Comparison of ENCODE assay signal across 14 cellular contexts in genomic region chr17:14373587-14374259, GRCh38.
DNase-seq lines count a peak whose midpoint lies in the region; ATAC-seq, FAIRE-seq and TF ChIP-seq lines count a peak whose summit lies in the region.
"Had no signal": no experiment of that assay in that cellular context is flagged by ENCODE, and none has a peak within 500 bp of the region (broad histone marks: within the 10 kb centered on the region; RNA-seq: fewer than 3 reads in every experiment).

No MANE protein-coding gene starts in this region.

- H3K27ac Mint-ChIP-seq in stimulated activated memory B cell treated with anti-CD40 and anti-IgM and Interleukin-4, amounts not matched to agents 10 μg/mL and 1 μg/mL and 100 μg/mL, for 72 hours, result no peak overlapping the region
- H3K27ac Mint-ChIP-seq: activated T-cell treated with anti-CD3 and anti-CD28 coated beads, Interleukin-2, amount 50 U/mL, for 24 hours had no signal

- no peaks in the 10 kb centered on the region for H3K36me3 ChIP-seq in mesendoderm (ENCODE audit: control insufficient read depth, insufficient read depth, low read length)
- H3K36me3 ChIP-seq: adrenal gland, tibial nerve had no signal

- no peak overlapping the region for H3K56ac ChIP-seq in mesendoderm (ENCODE audit: low read length)

- no peak overlapping the region for H2AK5ac ChIP-seq in mesendoderm (ENCODE audit: low read length)

- H4K8ac ChIP-seq in mesendoderm (ENCODE audit: low read depth, low read length), result no peak overlapping the region

- FAIRE-seq in HTR-8/SVneo (lab: Jason Lieb, UNC) (no peak), GM12892 (lab: Jason Lieb, UNC) (no peak)

- peaks cover 3% of the 10 kb centered on the region for H3K4me1 ChIP-seq in mesendoderm (ENCODE audit: control insufficient read depth, low read depth, low read length)
- H3K4me1 ChIP-seq: adrenal gland, tibial nerve had no signal

- H3K79me1 ChIP-seq in mesendoderm (ENCODE audit: low read length), result no peaks in the 10 kb centered on the region

- no peak overlapping the region for H3K4ac ChIP-seq in mesendoderm (ENCODE audit: low read depth, low read length)

- no peak overlapping the region for H4K5ac ChIP-seq in mesendoderm (ENCODE audit: low read length)

- H3K4me1 Mint-ChIP-seq in stimulated activated memory B cell treated with anti-CD40 and anti-IgM and Interleukin-4, amounts not matched to agents 10 μg/mL and 1 μg/mL and 100 μg/mL, for 72 hours, result no peaks in the 10 kb centered on the region

- H3K9ac ChIP-seq in mesendoderm (ENCODE audit: low read length), result no peak overlapping the region

- DNase-seq in AG08395 (ENCODE audit: low spot score) (peak; percentile 22), HTR-8/SVneo (ENCODE audit: insufficient read length, low spot score) (peak; percentile 7), fibroblast of gingiva (ENCODE audit: low read depth) (peak; percentile 30), mesendoderm (peak; percentile 35), NCI-H2107 treated with DMSO at 0.1 percent for 48 hours (lab: John Stamatoyannopoulos, UW; ENCODE audit: unreplicated experiment) (no peak), GM12892 (ENCODE audit: insufficient read length) (no peak)
- DNase-seq: activated CD4-positive, alpha-beta T cell treated with anti-CD3 and anti-CD28 coated beads for 48 hours; activated T-cell treated with anti-CD3 and anti-CD28 coated beads, Interleukin-2, amount 50 U/mL, for 24 hours; adrenal gland; NCI-H146; NCI-H510A treated with DMSO at 0.1 percent for 48 hours had no signal

- H3K23ac ChIP-seq in mesendoderm (ENCODE audit: low read length), result no peak overlapping the region

- WGBS in mesendoderm (ENCODE audit: extremely low coverage, insufficient coverage, low lambda C conversion rate), result no CpG with 5 or more reads among the region's 8 CpGs

- H3K18ac ChIP-seq in mesendoderm (ENCODE audit: low read length), result no peak overlapping the region

- no peak for TF ChIP-seq POLR2A in GM12892 (IDR thresholded peaks at IDR 0.05; ENCODE audit: low read depth, low read length)

- H3K4me3 Mint-ChIP-seq in stimulated activated memory B cell treated with anti-CD40 and anti-IgM and Interleukin-4, amounts not matched to agents 10 μg/mL and 1 μg/mL and 100 μg/mL, for 72 hours, result no peak overlapping the region
- H3K4me3 Mint-ChIP-seq: activated T-cell treated with anti-CD3 and anti-CD28 coated beads, Interleukin-2, amount 50 U/mL, for 24 hours had no signal

- H3K27ac ChIP-seq in mesendoderm (ENCODE audit: low read depth, low read length), result no peak overlapping the region
- H3K27ac ChIP-seq: adrenal gland, tibial nerve had no signal

- H3K4me2 ChIP-seq in mesendoderm (ENCODE audit: low read length), result no peak overlapping the region

- no peak for ATAC-seq in stimulated activated memory B cell treated with anti-CD40 and anti-IgM and Interleukin-4, amounts not matched to agents 10 μg/mL and 1 μg/mL and 100 μg/mL, for 72 hours
- ATAC-seq in HG03571 (IDR thresholded peaks at IDR 0.05; ENCODE audit: unreplicated experiment), result no peak

- H2BK120ac ChIP-seq in mesendoderm (ENCODE audit: low read depth, low read length), result no peak overlapping the region

- no peak overlapping the region for H2BK15ac ChIP-seq in mesendoderm (replicated peaks; ENCODE audit: low read depth)

- no peaks in the 10 kb centered on the region for H3K9me3 Mint-ChIP-seq in stimulated activated memory B cell treated with anti-CD40 and anti-IgM and Interleukin-4, amounts not matched to agents 10 μg/mL and 1 μg/mL and 100 μg/mL, for 72 hours
- H3K9me3 Mint-ChIP-seq: activated T-cell treated with anti-CD3 and anti-CD28 coated beads, Interleukin-2, amount 50 U/mL, for 24 hours had no signal

- peaks cover 18% of the 10 kb centered on the region for H3K27me3 Mint-ChIP-seq in stimulated activated memory B cell treated with anti-CD40 and anti-IgM and Interleukin-4, amounts not matched to agents 10 μg/mL and 1 μg/mL and 100 μg/mL, for 72 hours
- H3K27me3 Mint-ChIP-seq: activated T-cell treated with anti-CD3 and anti-CD28 coated beads, Interleukin-2, amount 50 U/mL, for 24 hours had no signal

- H2BK5ac ChIP-seq in mesendoderm (ENCODE audit: low read length), result no peak overlapping the region

- H3K79me2 ChIP-seq in mesendoderm (ENCODE audit: control insufficient read depth, insufficient read depth, low read length), result no peaks in the 10 kb centered on the region

- H3K36me3 Mint-ChIP-seq in stimulated activated memory B cell treated with anti-CD40 and anti-IgM and Interleukin-4, amounts not matched to agents 10 μg/mL and 1 μg/mL and 100 μg/mL, for 72 hours, result no peaks in the 10 kb centered on the region

- no peak overlapping the region for H3K4me3 ChIP-seq in mesendoderm (ENCODE audit: low read length)
- H3K4me3 ChIP-seq: adrenal gland, tibial nerve had no signal

- H3K27me3 ChIP-seq in mesendoderm (ENCODE audit: insufficient read depth, low read length, poor library complexity), result no peaks in the 10 kb centered on the region
- H3K27me3 ChIP-seq: adrenal gland, tibial nerve had no signal

Comparison
In these comparisons a context has a peak if more than half of its experiments do, and no peak if none do; other contexts are left out.
1. DNase-seq: peak in AG08395 (single experiment), HTR-8/SVneo (single experiment), fibroblast of gingiva (single experiment) and mesendoderm (single experiment); none in NCI-H2107 treated with DMSO at 0.1 percent for 48 hours (single experiment) and GM12892 (single experiment).